In genomic region chr20:7091655-7092054, GRCh38 we compare ENCODE assay signal across 10 cellular contexts.
"Had no signal": no experiment of that assay in that cellular context is flagged by ENCODE, and none has a peak within 500 bp of the region (broad histone marks: within the 10 kb centered on the region; RNA-seq: fewer than 3 reads in every experiment).

No MANE protein-coding gene starts in this region.

- H3K9me3 ChIP-seq: HAP-1 had no signal

- H3K4me1 ChIP-seq: HAP-1 had no signal

- H3K27ac Mint-ChIP-seq: HFFc6, IgD-negative memory B cell had no signal

- H3K9ac ChIP-seq: GM23248 had no signal

- H2AFZ ChIP-seq: GM23248 had no signal

- H3K27ac ChIP-seq: GM23248, HL-60 had no signal

- H3K27me3 Mint-ChIP-seq: IgD-negative memory B cell had no signal

- H3K4me3 Mint-ChIP-seq: HFFc6, IgD-negative memory B cell had no signal

- FAIRE-seq: HTR-8/SVneo had no signal

- ATAC-seq: HCT116 had no signal

- H3K4me3 ChIP-seq: GM23248, HAP-1 had no signal

- DNase-seq: GM23248, GOT3, H7, HFFc6, KBM-7 had no signal

- H3K36me3 ChIP-seq: HAP-1 had no signal

- H3K36me3 Mint-ChIP-seq: IgD-negative memory B cell had no signal
